ENCODE assay signal across 26 cellular contexts in the genomic region with DNA sequence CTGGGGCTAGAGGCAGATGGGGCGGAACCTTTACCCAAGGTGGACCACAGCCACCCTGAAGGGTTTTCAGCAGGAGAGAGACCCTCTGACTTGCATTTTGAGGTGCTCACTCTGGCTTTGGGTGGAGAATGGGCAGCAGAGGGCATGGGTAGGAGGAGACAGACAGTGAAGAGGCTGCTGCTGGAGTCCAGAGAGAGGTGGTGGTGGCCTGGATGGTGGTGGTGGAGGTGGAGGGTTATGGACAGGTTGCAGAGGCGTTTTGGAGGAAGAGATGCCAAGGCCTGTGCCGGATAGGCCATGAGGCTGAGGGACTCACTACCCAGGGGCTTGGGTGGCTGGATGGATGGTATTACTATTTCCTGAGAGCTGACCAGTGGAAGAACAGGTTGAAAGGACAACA. TPM values are rescaled to one million over a fixed set of nuclear protein-coding genes. Genes with fewer than 3 reads are reported as not detected.
DNase-seq lines count a peak whose midpoint lies in the region; ATAC-seq and TF ChIP-seq lines count a peak whose summit lies in the region.
"Had no signal": no experiment of that assay in that cellular context is flagged by ENCODE, and none has a peak within 500 bp of the region (broad histone marks: within the 10 kb centered on the region; RNA-seq: fewer than 3 reads in every experiment).

No MANE protein-coding gene starts in this region.

- H3K36me3 ChIP-seq in esophagus muscularis mucosa: no peaks in the 10 kb centered on the region
- H3K36me3 ChIP-seq: neutrophil, thoracic aorta had no signal

- peak overlapping the region; percentile 4 for H3K27ac Mint-ChIP-seq in stimulated activated memory B cell treated with anti-CD40 and anti-IgM and Interleukin-4, amounts not matched to agents 10 μg/mL and 1 μg/mL and 100 μg/mL, for 72 hours
- H3K27ac Mint-ChIP-seq: activated T-cell treated with anti-CD3 and anti-CD28 coated beads, Interleukin-2, amount 50 U/mL, for 72 hours; B cell; stimulated activated naive CD8-positive, alpha-beta T cell treated with anti-CD3 and anti-CD28 coated beads, Interleukin-15, Interleukin-2, amounts not matched to agents 100 ng/mL and 50 ng/mL, for 24 hours had no signal

- peaks cover 13 to 19% (median 15%) of the 10 kb centered on the region in 4 donors for H3K4me1 ChIP-seq in esophagus muscularis mucosa

- H3K27me3 Mint-ChIP-seq in stimulated activated memory B cell treated with anti-CD40 and anti-IgM and Interleukin-4, amounts not matched to agents 10 μg/mL and 1 μg/mL and 100 μg/mL, for 72 hours: no peaks in the 10 kb centered on the region
- H3K27me3 Mint-ChIP-seq: B cell; CD4-positive, alpha-beta memory T cell; stimulated activated naive CD8-positive, alpha-beta T cell treated with anti-CD3 and anti-CD28 coated beads, Interleukin-15, Interleukin-2, amounts not matched to agents 100 ng/mL and 50 ng/mL, for 24 hours had no signal

- no peak overlapping the region for H3K4me3 ChIP-seq in esophagus muscularis mucosa
- H3K4me3 ChIP-seq: thoracic aorta had no signal

- no peak for TF ChIP-seq POLR2A in esophagus muscularis mucosa (IDR thresholded peaks at IDR 0.05; ENCODE audit: low read depth)

- DNase-seq in cardiac septum (ENCODE audit: low spot score): peak; percentile 54
- no peak for DNase-seq in Right ventricle myocardium inferior (ENCODE audit: missing footprints)
- no peak for DNase-seq in esophagus muscularis mucosa (ENCODE audit: extremely low spot score)
- DNase-seq in omental fat pad (ENCODE audit: low spot score): no peak
- DNase-seq: activated CD4-positive, alpha-beta T cell treated with anti-CD3 and anti-CD28 coated beads, Interleukin-2, amount 50 U/mL, for 48 hours; activated naive CD4-positive, alpha-beta T cell; activated T-cell treated with anti-CD3 and anti-CD28 coated beads, Interleukin-2, amount 50 U/mL, for 72 hours; CD4-positive, alpha-beta memory T cell; cerebellar nuclear complex; foreskin melanocyte; H7; NCI-H1417 treated with DMSO at 0.1 percent for 48 hours; NCI-H2081; NCI-H524 treated with DMSO at 0.1 percent for 48 hours; OCI-M1; small intestine; stimulated activated CD4-positive, alpha-beta T cell treated with anti-CD3 and anti-CD28 coated beads, Interleukin-1b, Interleukin-23, amount 100 ng/mL, for 48 hours; T-helper 2 cell had no signal

- ATAC-seq in Right ventricle myocardium inferior: no peak
- ATAC-seq in omental fat pad (ENCODE audit: low FRiP score): peak; percentile 7
- ATAC-seq in stimulated activated memory B cell treated with anti-CD40 and anti-IgM and Interleukin-4, amounts not matched to agents 10 μg/mL and 1 μg/mL and 100 μg/mL, for 72 hours: no peak
- no peak for ATAC-seq in GM18520 (IDR thresholded peaks at IDR 0.05; ENCODE audit: unreplicated experiment)
- ATAC-seq in GM21717 (IDR thresholded peaks at IDR 0.05; ENCODE audit: unreplicated experiment): no peak
- ATAC-seq in GM21528 (IDR thresholded peaks at IDR 0.05; ENCODE audit: low FRiP score, unreplicated experiment): no peak
- ATAC-seq: activated T-cell treated with anti-CD3 and anti-CD28 coated beads, Interleukin-2, amount 50 U/mL, for 72 hours had no signal

- H3K27me3 ChIP-seq in esophagus muscularis mucosa: no peaks in the 10 kb centered on the region
- H3K27me3 ChIP-seq: neutrophil had no signal

- TF ChIP-seq EP300 in esophagus muscularis mucosa (IDR thresholded peaks at IDR 0.05): no peak

- peak overlapping the region in 3 of 4 donors; percentile 13 to 36 (median 18) for H3K27ac ChIP-seq in esophagus muscularis mucosa (replicated peaks in 1 of 4)
- H3K27ac ChIP-seq: neutrophil, thoracic aorta had no signal

- H3K4me1 Mint-ChIP-seq in stimulated activated memory B cell treated with anti-CD40 and anti-IgM and Interleukin-4, amounts not matched to agents 10 μg/mL and 1 μg/mL and 100 μg/mL, for 72 hours: peaks cover 31% of the 10 kb centered on the region

- 98% methylated on average over 3 of the region's 3 CpGs for WGBS in esophagus muscularis mucosa

- intact Hi-C loops in cardiac septum (cut with DNase I) (no loop called here), Right ventricle myocardium inferior (cut with DNase I) (no loop called here), esophagus muscularis mucosa (cut with DNase I) (no loop called here)

- H3K9me3 ChIP-seq in esophagus muscularis mucosa: no peaks in the 10 kb centered on the region
- H3K9me3 ChIP-seq: neutrophil, thoracic aorta had no signal

- no peaks in the 10 kb centered on the region for H3K36me3 Mint-ChIP-seq in stimulated activated memory B cell treated with anti-CD40 and anti-IgM and Interleukin-4, amounts not matched to agents 10 μg/mL and 1 μg/mL and 100 μg/mL, for 72 hours
- H3K36me3 Mint-ChIP-seq: CD4-positive, alpha-beta memory T cell had no signal

- no peak overlapping the region for H3K4me3 Mint-ChIP-seq in stimulated activated memory B cell treated with anti-CD40 and anti-IgM and Interleukin-4, amounts not matched to agents 10 μg/mL and 1 μg/mL and 100 μg/mL, for 72 hours
- H3K4me3 Mint-ChIP-seq: activated T-cell treated with anti-CD3 and anti-CD28 coated beads, Interleukin-2, amount 50 U/mL, for 72 hours; B cell; CD4-positive, alpha-beta memory T cell; stimulated activated naive CD8-positive, alpha-beta T cell treated with anti-CD3 and anti-CD28 coated beads, Interleukin-15, Interleukin-2, amounts not matched to agents 100 ng/mL and 50 ng/mL, for 24 hours had no signal

- H3K9me3 Mint-ChIP-seq in stimulated activated memory B cell treated with anti-CD40 and anti-IgM and Interleukin-4, amounts not matched to agents 10 μg/mL and 1 μg/mL and 100 μg/mL, for 72 hours: no peaks in the 10 kb centered on the region
- H3K9me3 Mint-ChIP-seq: activated T-cell treated with anti-CD3 and anti-CD28 coated beads, Interleukin-2, amount 50 U/mL, for 72 hours; stimulated activated naive CD8-positive, alpha-beta T cell treated with anti-CD3 and anti-CD28 coated beads, Interleukin-15, Interleukin-2, amounts not matched to agents 100 ng/mL and 50 ng/mL, for 24 hours had no signal

- TF ChIP-seq CTCF in esophagus muscularis mucosa (IDR thresholded peaks at IDR 0.05) (no peak), omental fat pad (IDR thresholded peaks at IDR 0.05) (no peak)

RNA-seq across cellular contexts. Expression of a gene that starts 46.1 kb away (rescaled TPM):
- total RNA-seq in cardiac septum (27.2 TPM), Right ventricle myocardium inferior (45.7 TPM), esophagus muscularis mucosa (10 to 100 TPM; 17.9 to 19.9 (median 18.8) TPM), omental fat pad (10 to 100 TPM; 10.2 to 20.4 (median 17.7) TPM)
